23 cellular contexts compared by ENCODE assay signal in the genomic region with DNA sequence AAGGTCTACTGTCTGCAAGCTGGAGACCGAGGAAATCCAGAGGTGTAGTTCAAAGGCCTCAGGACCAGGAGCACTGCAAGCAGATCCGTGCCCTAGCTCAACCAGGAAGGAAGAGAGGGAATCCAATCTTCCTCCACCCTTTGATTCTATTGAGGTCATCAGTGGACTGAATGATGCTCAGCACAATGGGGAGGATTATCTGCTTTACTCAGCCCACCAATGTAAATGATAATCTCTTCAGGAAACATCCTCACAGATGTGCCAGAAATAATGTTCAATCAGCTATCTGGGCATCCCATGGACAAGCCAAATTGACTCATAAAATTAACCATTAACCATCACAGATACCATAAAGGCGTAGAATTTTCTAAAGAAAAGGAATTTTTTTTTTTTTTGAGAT.
DNase-seq lines count a peak whose midpoint lies in the region; ATAC-seq, FAIRE-seq and TF ChIP-seq lines count a peak whose summit lies in the region.
"Had no signal": no experiment of that assay in that cellular context is flagged by ENCODE, and none has a peak within 500 bp of the region (broad histone marks: within the 10 kb centered on the region; RNA-seq: fewer than 3 reads in every experiment).

No MANE protein-coding gene starts in this region.

- no peaks in the 10 kb centered on the region for H4K20me1 ChIP-seq in IMR-90 (ENCODE audit: insufficient read depth, low read length)

- H2AFZ ChIP-seq in IMR-90 (replicated peaks; ENCODE audit: low read length, poor library complexity) = no peak overlapping the region
- H2AFZ ChIP-seq in trophoblast cell (ENCODE audit: insufficient read depth, low read length, poor library complexity) = no peak overlapping the region
- H2AFZ ChIP-seq: GM23248 had no signal

- H3K14ac ChIP-seq in IMR-90 (replicated peaks; ENCODE audit: low read depth, low read length) (no peak overlapping the region; the same call in 1 of the 2 replicates), trophoblast cell (ENCODE audit: low read length) (peak overlapping the region; percentile 66)

- no peak overlapping the region for H4K5ac ChIP-seq in IMR-90 (ENCODE audit: low read depth, low read length)

- H3K4me3 ChIP-seq in A549 (no peak overlapping the region), IMR-90 (ENCODE audit: insufficient read depth, low read depth, low read length) (no peak overlapping the region), Panc1 (ENCODE audit: low read depth in 2 of 2, low read length in 2 of 2) (no peak overlapping the region), trophoblast cell (ENCODE audit: low read depth, low read length) (no peak overlapping the region), pancreas (no peak overlapping the region)
- H3K4me3 ChIP-seq: GM12878, GM23248, HAP-1 had no signal

- H3K4me1 ChIP-seq in A549 = peaks cover 60% of the 10 kb centered on the region
- H3K4me1 ChIP-seq in IMR-90 (ENCODE audit: control insufficient read depth, insufficient read depth, low read length) = peaks cover 10% of the 10 kb centered on the region
- peaks cover 28% of the 10 kb centered on the region for H3K4me1 ChIP-seq in Panc1 (ENCODE audit: control insufficient read depth, insufficient read depth, low read length)
- H3K4me1 ChIP-seq in trophoblast cell (ENCODE audit: control insufficient read depth in 1 of 2, insufficient read depth in 2 of 2, low read length in 2 of 2) = peaks cover 6 to 10% of the 10 kb centered on the region in 2 experiments
- H3K4me1 ChIP-seq in pancreas = peaks cover 0 to 15% (median 0%) of the 10 kb centered on the region in 3 donors
- H3K4me1 ChIP-seq: BE2C had no signal

- peak; percentile 23 to 58 for ATAC-seq in A549
- ATAC-seq in IMR-90 (ENCODE audit: low read depth) = no peak
- no peak for ATAC-seq in Panc1
- ATAC-seq in GM18520 (IDR thresholded peaks at IDR 0.05; ENCODE audit: unreplicated experiment) = no peak
- no peak for ATAC-seq in HG02852 (IDR thresholded peaks at IDR 0.05; ENCODE audit: unreplicated experiment)
- ATAC-seq in pancreas = no peak
- ATAC-seq: GM12878, HepG2 had no signal

- TF ChIP-seq EP300 in A549 (IDR thresholded peaks at IDR 0.05) = peak; percentile 96 to 97

- no peak overlapping the region for H3K56ac ChIP-seq in IMR-90 (ENCODE audit: extremely low read depth, insufficient read depth, low read length)

- H3K23ac ChIP-seq in IMR-90 (ENCODE audit: low read depth, low read length) (no peak overlapping the region), trophoblast cell (ENCODE audit: low read length) (no peak overlapping the region)

- H3K9me3 ChIP-seq in A549 (no peaks in the 10 kb centered on the region; the same call in 2 of the 3 replicates), IMR-90 (ENCODE audit: control insufficient read depth, insufficient read depth, low read length) (no peaks in the 10 kb centered on the region), Panc1 (ENCODE audit: control insufficient read depth, insufficient read depth, low read depth, low read length) (no peaks in the 10 kb centered on the region), trophoblast cell (ENCODE audit: insufficient read depth, low read depth, low read length) (no peaks in the 10 kb centered on the region), pancreas (no peaks in the 10 kb centered on the region)
- H3K9me3 ChIP-seq: BE2C, HAP-1 had no signal

- H3K4ac ChIP-seq in IMR-90 (ENCODE audit: low read depth, low read length) = peak overlapping the region; percentile 42; the same call in 1 of the 2 replicates
- no peak overlapping the region for H3K4ac ChIP-seq in trophoblast cell (ENCODE audit: low read depth, low read length)

- H2BK12ac ChIP-seq in trophoblast cell (ENCODE audit: low read length) = no peak overlapping the region

- peak overlapping the region; percentile 57; the same call in 1 of the 2 replicates for H3K18ac ChIP-seq in IMR-90 (ENCODE audit: low read depth, low read length)
- H3K18ac ChIP-seq in trophoblast cell (ENCODE audit: low read length) = no peak overlapping the region

- no peak overlapping the region for H2BK120ac ChIP-seq in IMR-90 (ENCODE audit: low read depth, low read length)
- H2BK120ac ChIP-seq in trophoblast cell (ENCODE audit: insufficient read depth, low read length, poor library complexity) = peak overlapping the region; percentile 22

- TF ChIP-seq RAD21 in A549 (conservative IDR thresholded peaks at IDR 0.05 in 1 of 2, IDR thresholded peaks at IDR 0.05 in 1 of 2) = peak; percentile 39 to 66
- TF ChIP-seq RAD21 in IMR-90 (IDR thresholded peaks at IDR 0.05; ENCODE audit: low read length) = no peak

- CTCF ChIA-PET in A549 (lab: Yijun Ruan, JAX) = interaction anchor here (0.5 to 2.5 kb wide), 2 partner anchors 36 to 93 kb away, joined by 3 to 10 read pairs; no protein-coding TSS in a partner anchor
- CTCF ChIA-PET in IMR-90 (lab: Yijun Ruan, JAX) = interaction anchor here (0.6 kb wide), 1 partner anchor 17 kb away, joined by 4 read pairs; no protein-coding TSS in a partner anchor
- CTCF ChIA-PET in Panc1 (lab: Charles Lee) = no interaction called here

- H3K79me1 ChIP-seq in IMR-90 (ENCODE audit: low read depth in 1 of 2, low read length in 2 of 2) (no peaks in the 10 kb centered on the region), trophoblast cell (ENCODE audit: low read length) (peaks cover 10% of the 10 kb centered on the region)

- peaks cover 4% of the 10 kb centered on the region for H3K79me2 ChIP-seq in trophoblast cell (ENCODE audit: control insufficient read depth, insufficient read depth, low read length, poor library complexity)

- dilution Hi-C loops in IMR-90 (cut with HindIII; ENCODE audit: low sequenced_read_pairs, unreplicated experiment) = no loop called here

- TF ChIP-seq POLR2A in A549 (IDR thresholded peaks at IDR 0.05; ENCODE audit: low read length) (no peak), IMR-90 (IDR thresholded peaks at IDR 0.05; ENCODE audit: low read depth, low read length) (no peak)

- intact Hi-C loops in IMR-90 (cut with micrococcal nuclease) (loop anchor here (5.0 kb wide), 1 partner anchor 68 kb away; no protein-coding TSS in a partner anchor), Panc1 (cut with micrococcal nuclease; ENCODE audit: unreplicated experiment) (no loop called here), pancreas (cut with DNase I) (no loop called here)

- POLR2A ChIA-PET in A549 (lab: Yijun Ruan, JAX) (no interaction called here), IMR-90 (lab: Charles Lee; ENCODE audit: unreplicated experiment) (no interaction called here), Panc1 (lab: Charles Lee) (no interaction called here)

- H3K27me3 ChIP-seq in IMR-90 (ENCODE audit: control insufficient read depth, insufficient read depth, low read length) (no peaks in the 10 kb centered on the region), Panc1 (ENCODE audit: control insufficient read depth, insufficient read depth, low read length) (no peaks in the 10 kb centered on the region), trophoblast cell (ENCODE audit: insufficient read depth, low read length) (no peaks in the 10 kb centered on the region), pancreas (no peaks in the 10 kb centered on the region)
- H3K27me3 ChIP-seq: BE2C had no signal

- WGBS in A549 (ENCODE audit: missing lambda C conversion rate) = 9% methylated on average over 3 of the region's 3 CpGs
- no CpG with 5 or more reads among the region's 3 CpGs for WGBS in IMR-90 (ENCODE audit: extremely low coverage in 2 of 2, insufficient read length in 1 of 2), 2 experiments
- no CpG with 5 or more reads among the region's 3 CpGs for WGBS in trophoblast cell (ENCODE audit: extremely low coverage, insufficient coverage, insufficient read length)
- 84 to 92% methylated on average over 3 of the region's 3 CpGs for WGBS in pancreas, 2 donors

- BruUV-seq in IMR-90 (replicated peaks; lab: Mats Ljungman, UMichigan) (no TSS peak), Panc1 (replicated peaks; lab: Mats Ljungman, UMichigan) (no TSS peak)

- in situ Hi-C loops in IMR-90 (cut with MboI; ENCODE audit: low sequenced_read_pairs) (no loop called here), Panc1 (cut with HindIII; ENCODE audit: low pct_unique_long_range_greater_than_20kb, low sequenced_read_pairs) (no loop called here)

- no peak overlapping the region for H4K12ac ChIP-seq in trophoblast cell (ENCODE audit: low read depth, low read length)

- TF ChIP-seq CTCF in A549 (IDR thresholded peaks at IDR 0.05) = no peak
- no peak for TF ChIP-seq CTCF in IMR-90 (conservative IDR thresholded peaks at IDR 0.05; ENCODE audit: low read depth, low read length)
- no peak for TF ChIP-seq CTCF in Panc1 (IDR thresholded peaks at IDR 0.05)
- no peak for TF ChIP-seq CTCF in pancreas (IDR thresholded peaks at IDR 0.05)

- H3K36me3 ChIP-seq in IMR-90 (ENCODE audit: control insufficient read depth, insufficient read depth, low read length) = no peaks in the 10 kb centered on the region
- no peaks in the 10 kb centered on the region for H3K36me3 ChIP-seq in Panc1 (ENCODE audit: control insufficient read depth, insufficient read depth, low read length)
- H3K36me3 ChIP-seq in trophoblast cell (ENCODE audit: control insufficient read depth in 1 of 2, insufficient read depth in 2 of 2, low read length in 2 of 2) = no peaks in the 10 kb centered on the region
- H3K36me3 ChIP-seq in pancreas = no peaks in the 10 kb centered on the region
- H3K36me3 ChIP-seq: BE2C, HAP-1 had no signal

- FAIRE-seq in A549 (lab: Jason Lieb, UNC) (peak; percentile 100), pancreas (lab: Jason Lieb, UNC) (no peak)
- FAIRE-seq: GM12878, GM19239, HepG2 had no signal

- H2BK5ac ChIP-seq in IMR-90 (ENCODE audit: low read depth, low read length, poor library complexity, severe bottlenecking) (no peak overlapping the region), trophoblast cell (ENCODE audit: low read depth, low read length, poor library complexity) (no peak overlapping the region)

- peaks cover 9% of the 10 kb centered on the region for H3K9me1 ChIP-seq in IMR-90 (ENCODE audit: insufficient read depth, low read length)

- H2AK5ac ChIP-seq in IMR-90 (ENCODE audit: low read depth, low read length) (peak overlapping the region; percentile 56; the same call in 1 of the 2 replicates), trophoblast cell (ENCODE audit: low read length) (no peak overlapping the region)

- H2BK15ac ChIP-seq in IMR-90 (ENCODE audit: low read depth, low read length) = no peak overlapping the region

- H2AK9ac ChIP-seq in IMR-90 (replicated peaks; ENCODE audit: low read depth, low read length, poor library complexity) = no peak overlapping the region

- no peak overlapping the region for H3K9ac ChIP-seq in IMR-90 (ENCODE audit: low read depth, low read length)
- H3K9ac ChIP-seq in trophoblast cell (ENCODE audit: low read length) = no peak overlapping the region
- H3K9ac ChIP-seq: GM23248 had no signal

- H3K4me2 ChIP-seq in A549 = peak overlapping the region; percentile 39
- no peak overlapping the region for H3K4me2 ChIP-seq in IMR-90 (ENCODE audit: low read depth, low read length)
- no peak overlapping the region for H3K4me2 ChIP-seq in trophoblast cell (ENCODE audit: low read length)

- peak; percentile 40 to 97 for DNase-seq in A549 (ENCODE audit: low read depth in 1 of 2, low spot score in 1 of 2)
- DNase-seq in IMR-90 = no peak
- no peak for DNase-seq in Panc1 (ENCODE audit: low read depth, low spot score)
- DNase-seq in trophoblast cell = no peak
- DNase-seq in pancreas = no peak
- DNase-seq: 8988T; ACHN; BE2C; C1 segment of cervical spinal cord; CD4-positive, CD25-positive, alpha-beta regulatory T cell; CD8-positive, alpha-beta memory T cell; COR-L47; DMS 273 treated with DMSO at 0.1 percent for 48 hours; DMS53; DND-41; EL; GM23248 had no signal

- H4K91ac ChIP-seq in IMR-90 (ENCODE audit: insufficient read depth, low read depth, low read length) (no peak overlapping the region; the same call in 1 of the 2 replicates), trophoblast cell (ENCODE audit: low read depth, low read length) (peak overlapping the region; percentile 35)

- H2BK20ac ChIP-seq in IMR-90 (ENCODE audit: low read depth, low read length) = 0 out of 2 replicates have a peak overlapping the region, but pooled peaks have one; percentile 26

- H4K8ac ChIP-seq in IMR-90 (ENCODE audit: low read depth in 2 of 2, low read length in 2 of 2) (no peak overlapping the region), trophoblast cell (ENCODE audit: low read depth, low read length) (no peak overlapping the region)

- H3K27ac ChIP-seq in A549 (peak overlapping the region; percentile 91 to 96), IMR-90 (ENCODE audit: insufficient read depth, low read length) (no peak overlapping the region), Panc1 (ENCODE audit: low read length) (peak overlapping the region; percentile 36; the same call in 1 of the 2 replicates), trophoblast cell (ENCODE audit: low read depth, low read length) (no peak overlapping the region), pancreas (no peak overlapping the region)
- H3K27ac ChIP-seq: GM23248 had no signal

Comparison
In these comparisons a context has a peak if more than half of its experiments do, and no peak if none do; other contexts are left out.
1. ATAC-seq: peak in A549 (2 of 2); none in IMR-90 (single experiment), Panc1 (single experiment), GM18520 (single experiment), HG02852 (single experiment) and pancreas (0 of 4).
2. DNase-seq: peak in A549 (2 of 2); none in IMR-90 (single experiment), Panc1 (single experiment), trophoblast cell (0 of 2) and pancreas (0 of 6).
3. H3K27ac ChIP-seq: peak in A549 (2 of 2) and Panc1 (single experiment); none in IMR-90 (single experiment), trophoblast cell (single experiment) and pancreas (0 of 4).